In genomic region chr3:119825820-119826219, GRCh38 we compare ENCODE assay signal across 1 cellular context.
TF ChIP-seq lines count a peak whose summit lies in the region.

No MANE protein-coding gene starts in this region.

TF ChIP-seq in HepG2, 621 proteins besides CTCF, POLR2A, EP300 and RAD21 (continued from another document and continues in another):
- no peak for TF ChIP-seq ZNF780A (CRISPR knock-in tag; IDR thresholded peaks at IDR 0.05)
- TF ChIP-seq SSRP1 (CRISPR knock-in tag; IDR thresholded peaks at IDR 0.05) = no peak
- TF ChIP-seq SMYD3 (CRISPR knock-in tag; IDR thresholded peaks at IDR 0.05) = no peak
- no peak for TF ChIP-seq HES4 (CRISPR knock-in tag; IDR thresholded peaks at IDR 0.05; ENCODE audit: borderline replicate concordance)
- TF ChIP-seq ZNF317 (CRISPR knock-in tag; IDR thresholded peaks at IDR 0.05) = peak; percentile 79; the same call in 1 of the 2 replicates
- no peak for TF ChIP-seq ZNF556 (CRISPR knock-in tag; IDR thresholded peaks at IDR 0.05; ENCODE audit: borderline replicate concordance)
- no peak for TF ChIP-seq ZNF136 (CRISPR knock-in tag; IDR thresholded peaks at IDR 0.05; ENCODE audit: low read depth)
- no peak for TF ChIP-seq FOXK1 (CRISPR knock-in tag; IDR thresholded peaks at IDR 0.05; ENCODE audit: borderline replicate concordance, low read depth)
- TF ChIP-seq ARNT (IDR thresholded peaks at IDR 0.05) = no peak
- TF ChIP-seq ZBTB40 (IDR thresholded peaks at IDR 0.05) = no peak
- peak; percentile 69 for TF ChIP-seq ZBTB40 (CRISPR knock-in tag; IDR thresholded peaks at IDR 0.05)
- TF ChIP-seq ZNF746 (CRISPR knock-in tag; IDR thresholded peaks at IDR 0.05) = no peak
- no peak for TF ChIP-seq MYNN (CRISPR knock-in tag; IDR thresholded peaks at IDR 0.05; ENCODE audit: low read depth)
- peak; percentile 62; the same call in 1 of the 2 replicates for TF ChIP-seq MIER2 (CRISPR knock-in tag; IDR thresholded peaks at IDR 0.05)
- no peak for TF ChIP-seq ELF1 (CRISPR knock-in tag; IDR thresholded peaks at IDR 0.05)
- TF ChIP-seq ZSCAN21 (CRISPR knock-in tag; IDR thresholded peaks at IDR 0.05; ENCODE audit: borderline replicate concordance) = peak; percentile 40; the same call in 1 of the 2 replicates
- TF ChIP-seq IRF1 (CRISPR knock-in tag; IDR thresholded peaks at IDR 0.05; ENCODE audit: low read depth) = no peak
- no peak for TF ChIP-seq YEATS2 (CRISPR knock-in tag; IDR thresholded peaks at IDR 0.05; ENCODE audit: borderline replicate concordance)
- TF ChIP-seq ZNF12 (CRISPR knock-in tag; IDR thresholded peaks at IDR 0.05) = no peak
- TF ChIP-seq BHLHE40 (IDR thresholded peaks at IDR 0.05; ENCODE audit: low read length) = no peak
- no peak for TF ChIP-seq AGO1 (IDR thresholded peaks at IDR 0.05; ENCODE audit: low read depth, low read length, poor library complexity, severe bottlenecking)
- TF ChIP-seq PPARG (CRISPR knock-in tag; conservative IDR thresholded peaks at IDR 0.05) = peak; percentile 55; the same call in 1 of the 2 replicates
- 0 out of 2 replicates have a peak, but pooled peaks have one; percentile 58 for TF ChIP-seq ZSCAN9 (CRISPR knock-in tag; IDR thresholded peaks at IDR 0.05; ENCODE audit: borderline replicate concordance)
- TF ChIP-seq SRY (CRISPR knock-in tag; IDR thresholded peaks at IDR 0.05) = no peak
- TF ChIP-seq PTBP1 (IDR thresholded peaks at IDR 0.05; ENCODE audit: low read depth, low read length, poor library complexity, severe bottlenecking) = no peak
- TF ChIP-seq ZBTB37 (CRISPR knock-in tag; IDR thresholded peaks at IDR 0.05) = no peak
- TF ChIP-seq KLF9 (CRISPR knock-in tag; IDR thresholded peaks at IDR 0.05; ENCODE audit: low read depth) = no peak
- TF ChIP-seq GATAD2A (CRISPR knock-in tag; IDR thresholded peaks at IDR 0.05) = peak; percentile 63
- no peak for TF ChIP-seq CENPT (CRISPR knock-in tag; IDR thresholded peaks at IDR 0.05; ENCODE audit: low read depth)
- no peak for TF ChIP-seq THAP9 (CRISPR knock-in tag; IDR thresholded peaks at IDR 0.05; ENCODE audit: borderline replicate concordance)
- TF ChIP-seq ZNF740 (CRISPR knock-in tag; IDR thresholded peaks at IDR 0.05) = no peak
- no peak for TF ChIP-seq ETV6 (CRISPR knock-in tag; conservative IDR thresholded peaks at IDR 0.05)
- TF ChIP-seq NCOA5 (CRISPR knock-in tag; IDR thresholded peaks at IDR 0.05) = no peak
- no peak for TF ChIP-seq ZFY (CRISPR knock-in tag; IDR thresholded peaks at IDR 0.05)
- 0 out of 2 replicates have a peak, but pooled peaks have one; percentile 16 for TF ChIP-seq CREM (IDR thresholded peaks at IDR 0.05)
- TF ChIP-seq CREM (CRISPR knock-in tag; IDR thresholded peaks at IDR 0.05) = no peak
- TF ChIP-seq HOXA7 (CRISPR knock-in tag; IDR thresholded peaks at IDR 0.05) = no peak
- TF ChIP-seq CCAR2 (optimal IDR thresholded peaks at IDR 0.05; ENCODE audit: low read depth, low read length) = no peak
- no peak for TF ChIP-seq ZNF839 (CRISPR knock-in tag; IDR thresholded peaks at IDR 0.05; ENCODE audit: borderline replicate concordance)
- no peak for TF ChIP-seq HNRNPK (IDR thresholded peaks at IDR 0.05; ENCODE audit: low read depth, low read length, poor library complexity, severe bottlenecking)
- TF ChIP-seq GABPB1 (CRISPR knock-in tag; IDR thresholded peaks at IDR 0.05) = peak; percentile 37; the same call in 1 of the 2 replicates
- TF ChIP-seq NR0B2 (CRISPR knock-in tag; IDR thresholded peaks at IDR 0.05) = no peak
- TF ChIP-seq ZNF367 (CRISPR knock-in tag; IDR thresholded peaks at IDR 0.05; ENCODE audit: borderline replicate concordance) = no peak
- no peak for TF ChIP-seq PLRG1 (conservative IDR thresholded peaks at IDR 0.05)
- no peak for TF ChIP-seq ZNF512B (CRISPR knock-in tag; IDR thresholded peaks at IDR 0.05; ENCODE audit: borderline replicate concordance)
- TF ChIP-seq NFE2 (CRISPR knock-in tag; IDR thresholded peaks at IDR 0.05) = no peak
- TF ChIP-seq ZNF580 (CRISPR knock-in tag; IDR thresholded peaks at IDR 0.05; ENCODE audit: borderline replicate concordance, low read depth) = 0 out of 2 replicates have a peak, but pooled peaks have one; percentile 42
- TF ChIP-seq YY1 (IDR thresholded peaks at IDR 0.05; ENCODE audit: insufficient read depth, insufficient replicate concordance, low read depth, low read length) = no peak
